ENCODE assay signal across 8 cellular contexts in the genomic region with DNA sequence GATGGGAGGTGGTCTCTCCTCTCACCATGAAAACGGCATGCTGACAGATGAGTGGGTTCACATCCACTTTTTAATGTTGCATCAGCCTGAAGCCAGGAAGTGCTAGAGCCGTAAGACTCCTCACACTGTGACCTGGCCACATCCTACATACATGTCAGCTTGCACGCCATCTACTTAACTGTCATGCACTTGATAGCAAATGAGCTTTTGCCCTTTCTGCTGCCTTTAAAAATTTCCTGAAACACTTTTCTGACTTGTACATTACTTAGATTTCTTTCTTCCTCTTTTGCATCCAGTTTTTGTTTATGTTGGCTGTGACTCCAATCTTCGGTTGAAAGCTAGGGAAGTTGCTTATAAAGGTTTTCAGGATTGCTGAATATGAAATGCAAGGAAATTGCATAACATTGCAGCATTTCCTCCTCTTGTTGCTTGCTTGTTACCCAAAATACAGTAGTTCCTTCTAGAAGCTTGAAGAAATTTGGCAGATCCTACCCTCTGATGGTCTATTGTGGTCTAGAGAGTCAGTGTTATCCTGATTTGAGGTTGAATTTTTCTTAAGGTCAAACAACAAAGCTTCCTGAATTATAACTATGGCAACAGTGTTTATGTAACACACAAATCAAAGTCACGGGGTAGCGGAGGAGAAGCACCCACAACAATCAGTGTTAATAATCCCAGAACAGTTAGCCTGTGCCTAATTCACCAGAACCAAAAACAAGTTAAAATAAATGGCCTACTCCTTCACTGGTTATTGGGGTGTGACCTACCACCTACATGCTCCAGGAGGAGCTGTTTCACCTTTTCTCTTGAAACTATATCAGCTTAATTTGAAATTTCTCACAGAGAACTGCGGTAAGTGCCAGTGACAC.
A peak's percentile ranks its signal among the peaks of the same experiment; 100 is the strongest.
DNase-seq lines count a peak whose midpoint lies in the region; ATAC-seq and TF ChIP-seq lines count a peak whose summit lies in the region.

No MANE protein-coding gene starts in this region.

- TF ChIP-seq CTCF in PC-3 (conservative IDR thresholded peaks at IDR 0.05; ENCODE audit: low read depth, low read length) (peak; percentile 60), heart right ventricle (IDR thresholded peaks at IDR 0.05) (peak; percentile 8 to 71 (median 55)), gastrocnemius medialis (IDR thresholded peaks at IDR 0.05 in 4 of 5, conservative IDR thresholded peaks at IDR 0.05 in 1 of 5) (peak; percentile 49 to 69 (median 60))

- H4K20me1 ChIP-seq in PC-3 (ENCODE audit: low read length), result no peaks in the 10 kb centered on the region

- H3K27me3 Mint-ChIP-seq in CD8-positive, alpha-beta memory T cell, result no peaks in the 10 kb centered on the region

- H3K4me3 ChIP-seq in CD8-positive, alpha-beta memory T cell (ENCODE audit: low read length), result peak overlapping the region; percentile 19
- H3K4me3 ChIP-seq in PC-3 (ENCODE audit: low read length) (no peak overlapping the region), heart right ventricle (peak overlapping the region in 2 of 10 donors; percentile 11 to 12), gastrocnemius medialis (no peak overlapping the region)

- H3K27ac ChIP-seq in CD8-positive, alpha-beta memory T cell (ENCODE audit: low read depth, low read length), result peak overlapping the region; percentile 81
- H3K27ac ChIP-seq in PC-3 (ENCODE audit: low read length) (0 out of 2 replicates have a peak overlapping the region, but pooled peaks have one; percentile 25), heart right ventricle (peak overlapping the region in 9 of 10 donors; percentile 23 to 90 (median 73)), gastrocnemius medialis (peak overlapping the region; percentile 52 to 76 (median 54))

- no peaks in the 10 kb centered on the region for H3K9me3 ChIP-seq in CD8-positive, alpha-beta memory T cell (ENCODE audit: low read length)
- H3K9me3 ChIP-seq in PC-3 (ENCODE audit: low read length) (no peaks in the 10 kb centered on the region), heart right ventricle (no peaks in the 10 kb centered on the region), gastrocnemius medialis (no peaks in the 10 kb centered on the region)

- H3K4me1 ChIP-seq in CD8-positive, alpha-beta memory T cell (ENCODE audit: insufficient read depth, low read length), result peaks cover 62% of the 10 kb centered on the region
- H3K4me1 ChIP-seq in PC-3 (ENCODE audit: insufficient read depth, low read length) (peaks cover 14% of the 10 kb centered on the region), heart right ventricle (peaks cover 10 to 82% (median 59%) of the 10 kb centered on the region in 9 donors), gastrocnemius medialis (peaks cover 38 to 39% of the 10 kb centered on the region in 2 donors)

- peaks cover 86 to 94% (median 93%) of the 10 kb centered on the region in 3 donors for H3K4me1 Mint-ChIP-seq in CD8-positive, alpha-beta memory T cell

- peak overlapping the region; percentile 15; the same call in 1 of the 2 replicates for H3K9ac ChIP-seq in PC-3 (ENCODE audit: low read length)

- ATAC-seq in GM19043 (IDR thresholded peaks at IDR 0.05; ENCODE audit: low read depth, unreplicated experiment) (peak; percentile 64), HG03175 (IDR thresholded peaks at IDR 0.05; ENCODE audit: unreplicated experiment) (peak; percentile 73), PC-3 (peak; percentile 48), heart right ventricle (peak; percentile 79 to 92 (median 84)), gastrocnemius medialis (peak; percentile 58 to 72)
- ATAC-seq in activated naive CD4-positive, alpha-beta T cell treated with anti-CD3 and anti-CD28 coated beads, Interleukin-2, amount 50 U/mL, for 72 hours, result peak; percentile 87 to 92

- in situ Hi-C loops in gastrocnemius medialis (cut with MboI; ENCODE audit: low sequenced_read_pairs in 4 of 4), result loop anchor here (10.0 to 25.0 kb wide), 3 partner anchors 402 to 822 kb away; a partner anchor contains a TSS

- no peak overlapping the region for H2AFZ ChIP-seq in PC-3 (ENCODE audit: low read length)

- CTCF ChIA-PET in CD8-positive, alpha-beta memory T cell (lab: Charles Lee), result interaction anchor here (0.7 to 2.8 kb wide), 28 partner anchors 9 to 1188 kb away, joined by 3 to 33 read pairs (median 4); a partner anchor contains a TSS
- CTCF ChIA-PET in PC-3 (lab: Charles Lee), result interaction anchor here (0.6 kb wide), 1 partner anchor 402 kb away, joined by 4 read pairs; no protein-coding TSS in a partner anchor

- H3F3A ChIP-seq in PC-3 (ENCODE audit: low read length, unreplicated experiment), result no peaks in the 10 kb centered on the region

- H3K36me3 ChIP-seq in CD8-positive, alpha-beta memory T cell (ENCODE audit: insufficient read depth, low read length), result no peaks in the 10 kb centered on the region
- H3K36me3 ChIP-seq in PC-3 (ENCODE audit: low read depth, low read length) (no peaks in the 10 kb centered on the region), heart right ventricle (no peaks in the 10 kb centered on the region), gastrocnemius medialis (no peaks in the 10 kb centered on the region)

- TF ChIP-seq POLR2A in gastrocnemius medialis (IDR thresholded peaks at IDR 0.05), result peak in 1 of 2 donors; percentile 7

- H3K27ac Mint-ChIP-seq in CD8-positive, alpha-beta memory T cell, result peak overlapping the region; percentile 96 to 100 (median 98)
- peak overlapping the region; percentile 94 to 97 for H3K27ac Mint-ChIP-seq in activated naive CD4-positive, alpha-beta T cell treated with anti-CD3 and anti-CD28 coated beads, Interleukin-2, amount 50 U/mL, for 72 hours

- peaks cover 5 to 8% (median 7%) of the 10 kb centered on the region in 3 donors for H3K36me3 Mint-ChIP-seq in CD8-positive, alpha-beta memory T cell
- H3K36me3 Mint-ChIP-seq in activated naive CD4-positive, alpha-beta T cell treated with anti-CD3 and anti-CD28 coated beads, Interleukin-2, amount 50 U/mL, for 72 hours, result peaks cover 0 to 20% of the 10 kb centered on the region in 2 donors

- no peaks in the 10 kb centered on the region for H3K27me3 ChIP-seq in CD8-positive, alpha-beta memory T cell (ENCODE audit: insufficient read depth, low read length, poor library complexity, severe bottlenecking)
- H3K27me3 ChIP-seq in PC-3 (ENCODE audit: low read length), result no peaks in the 10 kb centered on the region
- H3K27me3 ChIP-seq in heart right ventricle, result no peaks in the 10 kb centered on the region
- H3K27me3 ChIP-seq in gastrocnemius medialis, result no peaks in the 10 kb centered on the region

- H3K9me2 ChIP-seq in PC-3 (replicated peaks; ENCODE audit: low read length), result no peaks in the 10 kb centered on the region

- peak overlapping the region; percentile 55 to 80 (median 73) for H3K4me3 Mint-ChIP-seq in CD8-positive, alpha-beta memory T cell

- intact Hi-C loops in PC-3 (cut with micrococcal nuclease) (loop anchor here (2.0 to 10.0 kb wide), 2 partner anchors 400 to 822 kb away; a partner anchor contains a TSS), heart right ventricle (cut with DNase I) (loop anchor here in 7 of 10 donors (5.0 to 10.0 kb wide), 8 partner anchors 52 to 832 kb away; a partner anchor contains a TSS), gastrocnemius medialis (cut with DNase I; ENCODE audit: low total_unique reads) (loop anchor here (1.0 to 10.0 kb wide), 2 partner anchors 258 to 822 kb away; no protein-coding TSS in a partner anchor)

- H3K79me2 ChIP-seq in PC-3 (ENCODE audit: low read length), result no peaks in the 10 kb centered on the region

- POLR2A ChIA-PET in CD8-positive, alpha-beta memory T cell (lab: Charles Lee), result interaction anchor here (0.6 to 3.3 kb wide), 21 partner anchors 9 to 1185 kb away, joined by 3 to 53 read pairs (median 5); a partner anchor contains a TSS
- POLR2A ChIA-PET in PC-3 (lab: Charles Lee; ENCODE audit: unreplicated experiment), result no interaction called here

- 29% methylated on average over 7 of the region's 7 CpGs for WGBS in heart right ventricle, 2 donors

- peak; percentile 48 to 87 (median 58) for DNase-seq in CD8-positive, alpha-beta memory T cell
- DNase-seq in PC-3 (peak; percentile 47), heart right ventricle (peak in 1 of 2 donors; percentile 51), gastrocnemius medialis (no peak), GM19240 (ENCODE audit: insufficient read length, low spot score) (no peak)
- DNase-seq in activated naive CD4-positive, alpha-beta T cell treated with anti-CD3 and anti-CD28 coated beads, Interleukin-2, amount 50 U/mL, for 72 hours (ENCODE audit: low spot score in 2 of 2), result peak in 1 of 2 donors; percentile 46

- no peaks in the 10 kb centered on the region for H3K9me3 Mint-ChIP-seq in CD8-positive, alpha-beta memory T cell
- peaks cover 0 to 4% of the 10 kb centered on the region in 2 donors for H3K9me3 Mint-ChIP-seq in activated naive CD4-positive, alpha-beta T cell treated with anti-CD3 and anti-CD28 coated beads, Interleukin-2, amount 50 U/mL, for 72 hours

- H3K4me2 ChIP-seq in PC-3 (ENCODE audit: low read length), result no peak overlapping the region

- BruUV-seq in PC-3 (replicated peaks; lab: Mats Ljungman, UMichigan), result no TSS peak

Comparison
In these comparisons a context has a peak if more than half of its experiments do, and no peak if none do; other contexts are left out.
1. DNase-seq: peak in CD8-positive, alpha-beta memory T cell (5 of 5) and PC-3 (single experiment); none in gastrocnemius medialis (0 of 2) and GM19240 (single experiment).
2. H3K27ac ChIP-seq: peak in every context shown above with its lines; median percentile 81 in CD8-positive, alpha-beta memory T cell; 73 in heart right ventricle; 54 in gastrocnemius medialis; 25 in PC-3.
3. Peak in every context shown above with its lines, with median percentiles within 50 percentile points of each other: ATAC-seq and CTCF ChIP-seq.